Comparison of ENCODE assay signal across 18 cellular contexts in the genomic region with DNA sequence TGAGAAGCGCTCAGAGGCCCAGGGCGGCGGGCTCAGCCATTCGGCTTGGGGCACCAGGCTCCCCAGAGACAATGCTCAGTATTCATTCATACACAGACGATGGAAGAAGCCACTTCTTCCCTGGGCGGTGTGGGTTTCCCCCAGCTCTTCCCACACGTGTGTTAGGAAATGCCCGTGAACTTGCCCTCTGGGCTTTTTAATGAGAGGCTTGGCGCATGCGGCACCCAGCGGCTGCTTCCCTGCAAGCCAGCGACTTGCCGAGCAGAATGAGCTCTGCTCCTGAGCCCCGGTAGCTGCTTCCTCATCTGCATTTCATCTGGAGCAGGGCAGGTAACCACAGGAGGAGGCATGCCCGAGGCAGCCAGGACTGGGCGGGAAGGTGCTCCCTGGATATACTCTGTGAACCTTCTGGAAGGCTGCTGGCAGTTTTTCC.
DNase-seq lines count a peak whose midpoint lies in the region; ATAC-seq, FAIRE-seq and TF ChIP-seq lines count a peak whose summit lies in the region.
"Had no signal": no experiment of that assay in that cellular context is flagged by ENCODE, and none has a peak within 500 bp of the region (broad histone marks: within the 10 kb centered on the region; RNA-seq: fewer than 3 reads in every experiment).

No MANE protein-coding gene starts in this region.

- H3K14ac ChIP-seq in H1 (ENCODE audit: insufficient read length): no peak overlapping the region

- no peaks in the 10 kb centered on the region for H3K23me2 ChIP-seq in H1 (ENCODE audit: low read depth, low read length)

- intact Hi-C loops in left colon (cut with DNase I, micrococcal nuclease): no loop called here

- no peak overlapping the region for H3K27ac ChIP-seq in H1 (ENCODE audit: low read depth, low read length)
- H3K27ac ChIP-seq in small intestine (ENCODE audit: low read depth in 1 of 2, low read length in 1 of 2): peak overlapping the region; percentile 77 to 79
- H3K27ac ChIP-seq: KMS-11, left lung, ovary had no signal

- H3K36me3 ChIP-seq in H1 (ENCODE audit: control insufficient read depth in 2 of 4, insufficient read depth in 4 of 4, low read length in 3 of 4) (no peaks in the 10 kb centered on the region), small intestine (ENCODE audit: control insufficient read depth in 2 of 2, insufficient read depth in 2 of 2, low read length in 2 of 2) (no peaks in the 10 kb centered on the region)
- H3K36me3 ChIP-seq: left lung, ovary had no signal

- FAIRE-seq in H1 (lab: Jason Lieb, UNC): no peak
- no peak for FAIRE-seq in small intestine (lab: Jason Lieb, UNC)

- no peaks in the 10 kb centered on the region for H3K9me3 ChIP-seq in H1 (ENCODE audit: insufficient read depth in 2 of 2, low read depth in 1 of 2, low read length in 1 of 2)
- no peaks in the 10 kb centered on the region for H3K9me3 ChIP-seq in small intestine (ENCODE audit: control insufficient read depth, low read depth)
- H3K9me3 ChIP-seq: left lung, ovary had no signal

- no peaks in the 10 kb centered on the region for H3K79me1 ChIP-seq in H1 (ENCODE audit: low read depth, low read length)

- no peaks in the 10 kb centered on the region for H3K27me3 ChIP-seq in H1 (replicated peaks in 1 of 4; ENCODE audit: control insufficient read depth in 3 of 4, extremely low read depth in 1 of 4, insufficient read depth in 3 of 4, low read length in 3 of 4)
- H3K27me3 ChIP-seq in small intestine (ENCODE audit: control insufficient read depth in 2 of 2, insufficient read depth in 2 of 2, low read length in 2 of 2): no peaks in the 10 kb centered on the region
- H3K27me3 ChIP-seq: left lung, ovary had no signal

- H2BK120ac ChIP-seq in H1 (replicated peaks; ENCODE audit: low read depth, low read length): no peak overlapping the region

- no peak overlapping the region for H3K4me3 ChIP-seq in H1 (ENCODE audit: extremely low read depth in 1 of 4, insufficient read depth in 2 of 4, low read depth in 3 of 4, low read length in 4 of 4)
- H3K4me3 ChIP-seq in small intestine (ENCODE audit: low read depth in 1 of 2, low read length in 2 of 2): no peak overlapping the region
- H3K4me3 ChIP-seq: left lung, ovary had no signal

- ATAC-seq in left colon (peak; percentile 79), HG03097 (IDR thresholded peaks at IDR 0.05; ENCODE audit: low FRiP score, unreplicated experiment) (no peak)
- no peak for ATAC-seq in stimulated activated effector memory CD8-positive, alpha-beta T cell treated with anti-CD3 and anti-CD28 coated beads, Interleukin-12 subunit alpha, Interleukin-12 subunit beta, amount 100 ng/mL, for 72 hours
- no peak for ATAC-seq in activated naive CD8-positive, alpha-beta T cell treated with anti-CD3 and anti-CD28 coated beads, Interleukin-2, amount 50 U/mL, for 24 hours

- H2BK15ac ChIP-seq in H1 (ENCODE audit: low read length): no peak overlapping the region

- H3K9me3 Mint-ChIP-seq in IgD-negative memory B cell: no peaks in the 10 kb centered on the region
- no peaks in the 10 kb centered on the region for H3K9me3 Mint-ChIP-seq in stimulated activated effector memory CD8-positive, alpha-beta T cell treated with anti-CD3 and anti-CD28 coated beads, Interleukin-12 subunit alpha, Interleukin-12 subunit beta, amount 100 ng/mL, for 72 hours
- H3K9me3 Mint-ChIP-seq in activated naive CD8-positive, alpha-beta T cell treated with anti-CD3 and anti-CD28 coated beads, Interleukin-2, amount 50 U/mL, for 24 hours: no peaks in the 10 kb centered on the region
- H3K9me3 Mint-ChIP-seq: activated CD4-positive, alpha-beta memory T cell treated with anti-CD3 and anti-CD28 coated beads for 36 hours; activated naive CD8-positive, alpha-beta T cell treated with anti-CD3 and anti-CD28 coated beads, Interleukin-2, amount 10 ng/mL, durations not matched to agents 7 days and 5 days had no signal

- peak overlapping the region; percentile 7 to 79 (median 65) for H3K27ac Mint-ChIP-seq in IgD-negative memory B cell
- no peak overlapping the region for H3K27ac Mint-ChIP-seq in stimulated activated effector memory CD8-positive, alpha-beta T cell treated with anti-CD3 and anti-CD28 coated beads, Interleukin-12 subunit alpha, Interleukin-12 subunit beta, amount 100 ng/mL, for 72 hours
- H3K27ac Mint-ChIP-seq in activated naive CD8-positive, alpha-beta T cell treated with anti-CD3 and anti-CD28 coated beads, Interleukin-2, amount 50 U/mL, for 24 hours: no peak overlapping the region
- H3K27ac Mint-ChIP-seq: activated CD4-positive, alpha-beta memory T cell treated with anti-CD3 and anti-CD28 coated beads for 36 hours; activated naive CD8-positive, alpha-beta T cell treated with anti-CD3 and anti-CD28 coated beads, Interleukin-2, amount 10 ng/mL, durations not matched to agents 7 days and 5 days had no signal

- no peak overlapping the region for H3K4me3 Mint-ChIP-seq in IgD-negative memory B cell
- H3K4me3 Mint-ChIP-seq in stimulated activated effector memory CD8-positive, alpha-beta T cell treated with anti-CD3 and anti-CD28 coated beads, Interleukin-12 subunit alpha, Interleukin-12 subunit beta, amount 100 ng/mL, for 72 hours: no peak overlapping the region
- no peak overlapping the region for H3K4me3 Mint-ChIP-seq in activated naive CD8-positive, alpha-beta T cell treated with anti-CD3 and anti-CD28 coated beads, Interleukin-2, amount 50 U/mL, for 24 hours
- H3K4me3 Mint-ChIP-seq: activated CD4-positive, alpha-beta memory T cell treated with anti-CD3 and anti-CD28 coated beads for 36 hours; activated naive CD8-positive, alpha-beta T cell treated with anti-CD3 and anti-CD28 coated beads, Interleukin-2, amount 10 ng/mL, durations not matched to agents 7 days and 5 days had no signal

- no peak overlapping the region for H3K4me2 ChIP-seq in H1 (ENCODE audit: insufficient read depth in 1 of 2, low read depth in 2 of 2, low read length in 2 of 2)
- H3K4me2 ChIP-seq: KMS-11 had no signal

- H3K9ac ChIP-seq in H1 (replicated peaks in 1 of 4; ENCODE audit: extremely low read depth in 1 of 4, low read depth in 3 of 4, low read length in 3 of 4): no peak overlapping the region
- H3K9ac ChIP-seq: KMS-11 had no signal

- no peak for TF ChIP-seq POLR2A in H1 (IDR thresholded peaks at IDR 0.05; ENCODE audit: control extremely low read depth in 1 of 2, low read depth in 2 of 2, low read length in 2 of 2)

- peaks cover 7% of the 10 kb centered on the region for H3K36me3 Mint-ChIP-seq in IgD-negative memory B cell
- peaks cover 6% of the 10 kb centered on the region for H3K36me3 Mint-ChIP-seq in stimulated activated effector memory CD8-positive, alpha-beta T cell treated with anti-CD3 and anti-CD28 coated beads, Interleukin-12 subunit alpha, Interleukin-12 subunit beta, amount 100 ng/mL, for 72 hours
- no peaks in the 10 kb centered on the region for H3K36me3 Mint-ChIP-seq in activated naive CD8-positive, alpha-beta T cell treated with anti-CD3 and anti-CD28 coated beads, Interleukin-2, amount 50 U/mL, for 24 hours (ENCODE audit: low read depth)
- H3K36me3 Mint-ChIP-seq: activated CD4-positive, alpha-beta memory T cell treated with anti-CD3 and anti-CD28 coated beads for 36 hours; activated naive CD8-positive, alpha-beta T cell treated with anti-CD3 and anti-CD28 coated beads, Interleukin-2, amount 10 ng/mL, durations not matched to agents 7 days and 5 days had no signal

- DNase-seq in H1 (ENCODE audit: low read depth in 1 of 2, low spot score in 2 of 2): peak; percentile 33 to 69
- peak; percentile 74 to 82 for DNase-seq in left colon
- peak; percentile 85 for DNase-seq in small intestine
- DNase-seq in ecto neural progenitor cell (ENCODE audit: low spot score): no peak
- no peak for DNase-seq in stimulated activated effector memory CD8-positive, alpha-beta T cell treated with anti-CD3 and anti-CD28 coated beads, Interleukin-12 subunit alpha, Interleukin-12 subunit beta, amount 100 ng/mL, for 72 hours (ENCODE audit: low spot score in 2 of 2)
- no peak for DNase-seq in activated naive CD8-positive, alpha-beta T cell treated with anti-CD3 and anti-CD28 coated beads, Interleukin-2, amount 50 U/mL, for 24 hours
- DNase-seq: activated CD4-positive, alpha-beta memory T cell treated with anti-CD3 and anti-CD28 coated beads for 36 hours; activated naive CD8-positive, alpha-beta T cell treated with anti-CD3 and anti-CD28 coated beads, Interleukin-2, amount 10 ng/mL, durations not matched to agents 7 days and 5 days; activated T-cell treated with anti-CD3 and anti-CD28 coated beads, Interleukin-2, amount 50 U/mL, for 48 hours; hippocampal formation; left lung; NCI-H1417 treated with DMSO at 0.1 percent for 48 hours; stimulated activated CD4-positive, alpha-beta T cell treated with anti-CD3 and anti-CD28 coated beads, Interleukin-4, amount 100 ng/mL, for 4 hours; stimulated activated CD8-positive, alpha-beta memory T cell treated with anti-CD3 and anti-CD28 coated beads, Interleukin-4, amount 100 ng/mL, for 48 hours had no signal

- no peaks in the 10 kb centered on the region for H3K4me1 Mint-ChIP-seq in IgD-negative memory B cell
- H3K4me1 Mint-ChIP-seq in stimulated activated effector memory CD8-positive, alpha-beta T cell treated with anti-CD3 and anti-CD28 coated beads, Interleukin-12 subunit alpha, Interleukin-12 subunit beta, amount 100 ng/mL, for 72 hours: no peaks in the 10 kb centered on the region
- H3K4me1 Mint-ChIP-seq in activated naive CD8-positive, alpha-beta T cell treated with anti-CD3 and anti-CD28 coated beads, Interleukin-2, amount 50 U/mL, for 24 hours: no peaks in the 10 kb centered on the region
- H3K4me1 Mint-ChIP-seq: activated naive CD8-positive, alpha-beta T cell treated with anti-CD3 and anti-CD28 coated beads, Interleukin-2, amount 10 ng/mL, durations not matched to agents 7 days and 5 days had no signal

- H3K4ac ChIP-seq in H1 (replicated peaks; ENCODE audit: insufficient read length, low read depth, low read length): no peak overlapping the region

- 35% methylated on average over 12 of the region's 16 CpGs; no CpG with 5 or more reads in 1 of the 2 experiments for WGBS in H1 (ENCODE audit: extremely low coverage in 1 of 2, insufficient coverage in 1 of 2, insufficient read length in 1 of 2, insufficient replicate concordance in 2 of 2, low coverage in 1 of 2, low lambda C conversion rate in 2 of 2, missing lambda C conversion rate in 1 of 2), 2 experiments
- WGBS in small intestine, 3 donors: 23 to 65% (median 43%) methylated on average over 16 of the region's 16 CpGs

- TF ChIP-seq CTCF in H1 (IDR thresholded peaks at IDR 0.05; ENCODE audit: control extremely low read depth in 1 of 3, insufficient read depth in 1 of 3, low read depth in 1 of 3, low read length in 3 of 3): no peak

- no peak overlapping the region for H3K18ac ChIP-seq in H1 (ENCODE audit: extremely low read depth, low read length)

- CTCF ChIA-PET in H1 (lab: Charles Lee; ENCODE audit: partially characterized antibody): interaction anchor here (0.6 to 2.9 kb wide), 6 partner anchors 8 to 254 kb away, joined by 3 to 7 read pairs (median 4); no protein-coding TSS in a partner anchor

- no peak overlapping the region; the same call in 1 of the 2 replicates for H2AFZ ChIP-seq in H1 (ENCODE audit: low read length)

- H4K5ac ChIP-seq in H1 (ENCODE audit: insufficient read length, low read depth, low read length): no peak overlapping the region

- peak in 1 of 2 experiments; percentile 35; a peak in 1 of 4 replicates for TF ChIP-seq RAD21 in H1 (IDR thresholded peaks at IDR 0.05 in 1 of 2, conservative IDR thresholded peaks at IDR 0.05 in 1 of 2; ENCODE audit: low read depth in 2 of 2, low read length in 2 of 2)

- H2BK5ac ChIP-seq in H1 (ENCODE audit: low read depth, low read length): no peak overlapping the region

- H3K56ac ChIP-seq in H1 (replicated peaks; ENCODE audit: insufficient read length, low read depth, low read length): no peak overlapping the region

- no peak overlapping the region for H2AK5ac ChIP-seq in H1 (ENCODE audit: low read depth, low read length)

- no peak overlapping the region for H2BK20ac ChIP-seq in H1 (ENCODE audit: low read length)

- no peaks in the 10 kb centered on the region for H3K27me3 Mint-ChIP-seq in IgD-negative memory B cell
- no peaks in the 10 kb centered on the region for H3K27me3 Mint-ChIP-seq in activated naive CD8-positive, alpha-beta T cell treated with anti-CD3 and anti-CD28 coated beads, Interleukin-2, amount 50 U/mL, for 24 hours
- H3K27me3 Mint-ChIP-seq: activated CD4-positive, alpha-beta memory T cell treated with anti-CD3 and anti-CD28 coated beads for 36 hours; activated naive CD8-positive, alpha-beta T cell treated with anti-CD3 and anti-CD28 coated beads, Interleukin-2, amount 10 ng/mL, durations not matched to agents 7 days and 5 days had no signal

- TF ChIP-seq EP300 in H1 (IDR thresholded peaks at IDR 0.05; ENCODE audit: borderline replicate concordance in 1 of 2, low read depth in 2 of 2, low read length in 2 of 2): no peak

- POLR2A ChIA-PET in H1 (lab: Charles Lee; ENCODE audit: partially characterized antibody): interaction anchor here (0.7 kb wide), 1 partner anchor 9 kb away, joined by 3 read pairs; no protein-coding TSS in a partner anchor

- no peak overlapping the region for H4K91ac ChIP-seq in H1 (replicated peaks; ENCODE audit: insufficient read length, low read length)

- H3K79me2 ChIP-seq in H1 (ENCODE audit: control insufficient read depth in 1 of 2, insufficient read depth in 2 of 2, low read length in 2 of 2): no peaks in the 10 kb centered on the region

- H2BK12ac ChIP-seq in H1 (ENCODE audit: low read depth, low read length): no peak overlapping the region

- peaks cover 0 to 10% (median 4%) of the 10 kb centered on the region in 4 experiments; a peak in 6 of 7 replicates for H3K4me1 ChIP-seq in H1 (replicated peaks in 1 of 4; ENCODE audit: control insufficient read depth in 3 of 4, insufficient read depth in 4 of 4, low read length in 3 of 4)
- H3K4me1 ChIP-seq in small intestine (ENCODE audit: control insufficient read depth in 2 of 2, insufficient read depth in 1 of 2, low read depth in 1 of 2, low read length in 1 of 2): peaks cover 3 to 10% of the 10 kb centered on the region in 2 donors
- H3K4me1 ChIP-seq: left lung had no signal

- peak overlapping the region; percentile 69; the same call in 1 of the 2 replicates for H4K8ac ChIP-seq in H1 (ENCODE audit: extremely low read depth, insufficient read depth, low read length)

- no peak overlapping the region for H3K23ac ChIP-seq in H1 (ENCODE audit: insufficient read length)

- no peaks in the 10 kb centered on the region for H4K20me1 ChIP-seq in H1 (replicated peaks in 1 of 2; ENCODE audit: control insufficient read depth in 1 of 2, insufficient read depth in 2 of 2, low read length in 2 of 2)

Comparison
In these comparisons a context has a peak if more than half of its experiments do, and no peak if none do; other contexts are left out.
1. H3K27ac Mint-ChIP-seq: peak in IgD-negative memory B cell (3 of 3); none in stimulated activated effector memory CD8-positive, alpha-beta T cell treated with anti-CD3 and anti-CD28 coated beads, Interleukin-12 subunit alpha, Interleukin-12 subunit beta, amount 100 ng/mL, for 72 hours (single experiment) and activated naive CD8-positive, alpha-beta T cell treated with anti-CD3 and anti-CD28 coated beads, Interleukin-2, amount 50 U/mL, for 24 hours (single experiment).
2. DNase-seq: peak in H1 (2 of 2), left colon (2 of 2) and small intestine (single experiment); none in ecto neural progenitor cell (single experiment), stimulated activated effector memory CD8-positive, alpha-beta T cell treated with anti-CD3 and anti-CD28 coated beads, Interleukin-12 subunit alpha, Interleukin-12 subunit beta, amount 100 ng/mL, for 72 hours (0 of 2) and activated naive CD8-positive, alpha-beta T cell treated with anti-CD3 and anti-CD28 coated beads, Interleukin-2, amount 50 U/mL, for 24 hours (single experiment).